1 cellular context compared by ENCODE assay signal in the genomic region with DNA sequence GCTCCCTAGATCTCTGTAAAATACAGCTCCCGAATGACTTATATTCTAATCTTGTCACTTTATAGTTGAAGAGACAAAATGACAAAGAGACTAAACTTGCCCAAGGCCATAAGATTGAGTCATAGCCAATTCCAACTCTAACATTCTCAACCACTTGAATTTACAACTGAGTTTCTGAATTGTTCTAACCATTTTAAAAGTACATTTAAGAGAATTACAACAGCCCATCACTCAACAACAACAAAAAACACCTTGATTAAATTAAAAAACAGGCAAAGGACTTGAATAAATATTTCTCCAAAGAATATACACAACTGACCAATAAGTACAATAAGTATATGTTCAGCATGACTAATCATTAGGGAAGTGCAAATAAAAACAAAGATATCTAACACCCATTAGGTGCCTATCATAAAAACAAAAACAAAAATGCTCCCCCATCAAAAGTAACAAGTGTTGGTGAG.
TF ChIP-seq lines count a peak whose summit lies in the region.

No MANE protein-coding gene starts in this region.

TF ChIP-seq in HCT116, 20 proteins besides CTCF, POLR2A, EP300 and RAD21:
- peak; percentile 30; the same call in 1 of the 2 replicates for TF ChIP-seq FOSL1 (IDR thresholded peaks at IDR 0.05; ENCODE audit: low read depth)
- TF ChIP-seq SIN3A (IDR thresholded peaks at IDR 0.05; ENCODE audit: low read depth), result no peak
